In genomic region chr1:228219962-228220780, GRCh38 we compare ENCODE assay signal across 17 cellular contexts. TPM values are rescaled to one million over a fixed set of nuclear protein-coding genes. Genes with fewer than 3 reads are reported as not detected.
DNase-seq lines count a peak whose midpoint lies in the region; ATAC-seq and TF ChIP-seq lines count a peak whose summit lies in the region.
"Had no signal": no experiment of that assay in that cellular context is flagged by ENCODE, and none has a peak within 500 bp of the region (broad histone marks: within the 10 kb centered on the region; RNA-seq: fewer than 3 reads in every experiment).

No MANE protein-coding gene starts in this region.

- DNase-seq in activated CD8-positive, alpha-beta memory T cell treated with anti-CD3 and anti-CD28 coated beads for 24 hours = peak; percentile 45
- DNase-seq in activated CD8-positive, alpha-beta memory T cell treated with anti-CD3 and anti-CD28 coated beads, Interleukin-2, amount 50 U/mL, for 4 hours = no peak
- peak; percentile 9 for DNase-seq in colonic mucosa
- peak; percentile 52 for DNase-seq in osteoblast (ENCODE audit: insufficient read length, low spot score, missing footprints)
- no peak for DNase-seq in retina
- no peak for DNase-seq in T-helper 2 cell
- DNase-seq: ACHN; C1 segment of cervical spinal cord; Calu3; CD4-positive, alpha-beta T cell; DMS 273 treated with DMSO at 0.1 percent for 48 hours; DMS79; GM23248 had no signal

- no peak for TF ChIP-seq CTCF in colonic mucosa (IDR thresholded peaks at IDR 0.05)
- no peak for TF ChIP-seq CTCF in osteoblast (IDR thresholded peaks at IDR 0.05; ENCODE audit: extremely low read depth, low read depth, low read length)

- H3K4me3 ChIP-seq in colonic mucosa (no peak overlapping the region), osteoblast (ENCODE audit: insufficient read depth, low read length) (no peak overlapping the region), skeletal muscle tissue (ENCODE audit: low read length in 3 of 3) (peak overlapping the region in 2 of 3 donors; percentile 41 to 44)
- H3K4me3 ChIP-seq: GM12878, GM23248 had no signal

- no peak overlapping the region for H2AFZ ChIP-seq in osteoblast (ENCODE audit: low read length)
- H2AFZ ChIP-seq: GM23248 had no signal

- H3K27ac ChIP-seq in colonic mucosa (no peak overlapping the region), osteoblast (ENCODE audit: low read depth, low read length) (no peak overlapping the region), skeletal muscle tissue (ENCODE audit: low read depth, low read length) (peak overlapping the region; percentile 7)
- H3K27ac ChIP-seq: GM23248, HL-60 had no signal

- ATAC-seq in GM19324 (IDR thresholded peaks at IDR 0.05; ENCODE audit: low FRiP score, unreplicated experiment) = no peak
- ATAC-seq: GM12878 had no signal

- H3K36me3 ChIP-seq in colonic mucosa = no peaks in the 10 kb centered on the region
- H3K36me3 ChIP-seq in osteoblast (ENCODE audit: insufficient read depth, low read length) = no peaks in the 10 kb centered on the region
- peaks cover 66 to 81% (median 73%) of the 10 kb centered on the region in 3 donors for H3K36me3 ChIP-seq in skeletal muscle tissue (ENCODE audit: control insufficient read depth in 3 of 3, insufficient read depth in 3 of 3, low read length in 3 of 3)

- H3K4me1 ChIP-seq in colonic mucosa = no peaks in the 10 kb centered on the region
- H3K4me1 ChIP-seq in osteoblast (ENCODE audit: insufficient read depth, low read length) = no peaks in the 10 kb centered on the region
- H3K4me1 ChIP-seq in skeletal muscle tissue (ENCODE audit: control insufficient read depth in 3 of 3, insufficient read depth in 3 of 3, low read length in 3 of 3) = peaks cover 80 to 97% (median 92%) of the 10 kb centered on the region in 3 donors

- H3K27me3 ChIP-seq in colonic mucosa = no peaks in the 10 kb centered on the region
- H3K27me3 ChIP-seq in osteoblast (ENCODE audit: insufficient read depth, low read length) = no peaks in the 10 kb centered on the region
- no peaks in the 10 kb centered on the region for H3K27me3 ChIP-seq in skeletal muscle tissue (ENCODE audit: control insufficient read depth in 3 of 3, insufficient read depth in 3 of 3, low read length in 3 of 3)

- H3K9me3 ChIP-seq in colonic mucosa = no peaks in the 10 kb centered on the region
- peaks cover 4% of the 10 kb centered on the region for H3K9me3 ChIP-seq in osteoblast (ENCODE audit: low read depth, low read length)
- H3K9me3 ChIP-seq in skeletal muscle tissue (ENCODE audit: control insufficient read depth in 3 of 3, low read length in 3 of 3) = peaks cover 0 to 3% (median 3%) of the 10 kb centered on the region in 3 donors

- H3K79me2 ChIP-seq in osteoblast (ENCODE audit: insufficient read depth, low read length) = no peaks in the 10 kb centered on the region

- no peak overlapping the region for H3K4me2 ChIP-seq in osteoblast (ENCODE audit: insufficient read depth, low read length)

- H4K20me1 ChIP-seq in osteoblast (ENCODE audit: insufficient read depth, low read length) = no peaks in the 10 kb centered on the region

- intact Hi-C loops in colonic mucosa (cut with DNase I) = loop anchor here (10.0 kb wide), 1 partner anchor 285 kb away; no protein-coding TSS in a partner anchor

- H3K9ac ChIP-seq in colonic mucosa (ENCODE audit: low read depth in 2 of 2, low read length in 2 of 2) (no peak overlapping the region), skeletal muscle tissue (ENCODE audit: low read depth in 1 of 3, low read length in 3 of 3) (peak overlapping the region in 1 of 3 donors; percentile 60)
- H3K9ac ChIP-seq: GM23248 had no signal

RNA-seq across cellular contexts. Expression of gene OBSCN, which starts 12.3 kb away (rescaled TPM):
- 1 to 10 TPM; 3.6 to 7.9 TPM for total RNA-seq in colonic mucosa
- 2.9 and 3.2 TPM in 2 replicates for total RNA-seq in osteoblast
- total RNA-seq in skeletal muscle tissue = 460 TPM

RNA-seq across cellular contexts. Expression of gene IBA57, which starts 54.6 kb away (rescaled TPM):
- 10 to 100 TPM; 11.0 to 16.9 TPM for total RNA-seq in colonic mucosa
- 4.4 and 4.7 TPM in 2 replicates for total RNA-seq in osteoblast
- 3.1 TPM for total RNA-seq in skeletal muscle tissue

Comparison
In these comparisons a context has a peak if more than half of its experiments do, and no peak if none do; other contexts are left out.
1. DNase-seq: peak in activated CD8-positive, alpha-beta memory T cell treated with anti-CD3 and anti-CD28 coated beads for 24 hours (single experiment), colonic mucosa (single experiment) and osteoblast (single experiment); none in activated CD8-positive, alpha-beta memory T cell treated with anti-CD3 and anti-CD28 coated beads, Interleukin-2, amount 50 U/mL, for 4 hours (single experiment), retina (single experiment) and T-helper 2 cell (0 of 5).
2. H3K4me3 ChIP-seq: peak in skeletal muscle tissue (2 of 3); none in colonic mucosa (single experiment) and osteoblast (single experiment).
3. RNA of gene OBSCN, which starts 12.3 kb away (total RNA-seq): 460 TPM in skeletal muscle tissue (single experiment); 3.6 to 7.9 TPM in colonic mucosa and 2.9 to 3.2 TPM in osteoblast; every median in the first group is over 10 times any median in the second.